Comparison of ENCODE assay signal across 1 cellular context in the genomic region with DNA sequence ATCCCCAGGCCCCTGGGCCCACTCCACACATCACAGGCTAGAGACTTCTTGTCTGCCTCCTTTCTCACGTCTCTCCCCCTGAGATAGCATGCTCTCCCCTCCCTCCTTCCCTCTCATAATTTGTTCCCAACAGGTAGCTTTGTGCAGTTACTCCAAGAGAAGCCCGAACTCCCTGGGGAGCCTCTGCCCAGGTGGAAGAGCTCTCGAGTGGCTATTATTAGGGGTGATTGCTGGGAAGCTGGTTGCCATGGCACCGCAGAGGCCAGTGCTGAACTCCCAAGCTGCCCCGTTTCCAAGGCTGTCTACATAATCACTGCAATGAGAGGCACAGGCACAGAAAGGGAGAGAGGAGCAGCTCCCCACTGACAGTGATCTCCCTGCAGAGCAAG.
A peak's percentile ranks its signal among the peaks of the same experiment; 100 is the strongest.
TF ChIP-seq lines count a peak whose summit lies in the region.

No MANE protein-coding gene starts in this region.

TF ChIP-seq in neural cell, 6 proteins besides CTCF, POLR2A, EP300 and RAD21 (continued from another document):
- TF ChIP-seq, protein P1, sequence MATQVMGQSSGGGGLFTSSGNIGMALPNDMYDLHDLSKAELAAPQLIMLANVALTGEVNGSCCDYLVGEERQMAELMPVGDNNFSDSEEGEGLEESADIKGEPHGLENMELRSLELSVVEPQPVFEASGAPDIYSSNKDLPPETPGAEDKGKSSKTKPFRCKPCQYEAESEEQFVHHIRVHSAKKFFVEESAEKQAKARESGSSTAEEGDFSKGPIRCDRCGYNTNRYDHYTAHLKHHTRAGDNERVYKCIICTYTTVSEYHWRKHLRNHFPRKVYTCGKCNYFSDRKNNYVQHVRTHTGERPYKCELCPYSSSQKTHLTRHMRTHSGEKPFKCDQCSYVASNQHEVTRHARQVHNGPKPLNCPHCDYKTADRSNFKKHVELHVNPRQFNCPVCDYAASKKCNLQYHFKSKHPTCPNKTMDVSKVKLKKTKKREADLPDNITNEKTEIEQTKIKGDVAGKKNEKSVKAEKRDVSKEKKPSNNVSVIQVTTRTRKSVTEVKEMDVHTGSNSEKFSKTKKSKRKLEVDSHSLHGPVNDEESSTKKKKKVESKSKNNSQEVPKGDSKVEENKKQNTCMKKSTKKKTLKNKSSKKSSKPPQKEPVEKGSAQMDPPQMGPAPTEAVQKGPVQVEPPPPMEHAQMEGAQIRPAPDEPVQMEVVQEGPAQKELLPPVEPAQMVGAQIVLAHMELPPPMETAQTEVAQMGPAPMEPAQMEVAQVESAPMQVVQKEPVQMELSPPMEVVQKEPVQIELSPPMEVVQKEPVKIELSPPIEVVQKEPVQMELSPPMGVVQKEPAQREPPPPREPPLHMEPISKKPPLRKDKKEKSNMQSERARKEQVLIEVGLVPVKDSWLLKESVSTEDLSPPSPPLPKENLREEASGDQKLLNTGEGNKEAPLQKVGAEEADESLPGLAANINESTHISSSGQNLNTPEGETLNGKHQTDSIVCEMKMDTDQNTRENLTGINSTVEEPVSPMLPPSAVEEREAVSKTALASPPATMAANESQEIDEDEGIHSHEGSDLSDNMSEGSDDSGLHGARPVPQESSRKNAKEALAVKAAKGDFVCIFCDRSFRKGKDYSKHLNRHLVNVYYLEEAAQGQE (IDR thresholded peaks at IDR 0.05; ENCODE audit: borderline replicate concordance): peak; percentile 82
- TF ChIP-seq TAF1 (IDR thresholded peaks at IDR 0.05; ENCODE audit: low read depth): no peak
